ENCODE assay signal across 1 cellular context in the genomic region with DNA sequence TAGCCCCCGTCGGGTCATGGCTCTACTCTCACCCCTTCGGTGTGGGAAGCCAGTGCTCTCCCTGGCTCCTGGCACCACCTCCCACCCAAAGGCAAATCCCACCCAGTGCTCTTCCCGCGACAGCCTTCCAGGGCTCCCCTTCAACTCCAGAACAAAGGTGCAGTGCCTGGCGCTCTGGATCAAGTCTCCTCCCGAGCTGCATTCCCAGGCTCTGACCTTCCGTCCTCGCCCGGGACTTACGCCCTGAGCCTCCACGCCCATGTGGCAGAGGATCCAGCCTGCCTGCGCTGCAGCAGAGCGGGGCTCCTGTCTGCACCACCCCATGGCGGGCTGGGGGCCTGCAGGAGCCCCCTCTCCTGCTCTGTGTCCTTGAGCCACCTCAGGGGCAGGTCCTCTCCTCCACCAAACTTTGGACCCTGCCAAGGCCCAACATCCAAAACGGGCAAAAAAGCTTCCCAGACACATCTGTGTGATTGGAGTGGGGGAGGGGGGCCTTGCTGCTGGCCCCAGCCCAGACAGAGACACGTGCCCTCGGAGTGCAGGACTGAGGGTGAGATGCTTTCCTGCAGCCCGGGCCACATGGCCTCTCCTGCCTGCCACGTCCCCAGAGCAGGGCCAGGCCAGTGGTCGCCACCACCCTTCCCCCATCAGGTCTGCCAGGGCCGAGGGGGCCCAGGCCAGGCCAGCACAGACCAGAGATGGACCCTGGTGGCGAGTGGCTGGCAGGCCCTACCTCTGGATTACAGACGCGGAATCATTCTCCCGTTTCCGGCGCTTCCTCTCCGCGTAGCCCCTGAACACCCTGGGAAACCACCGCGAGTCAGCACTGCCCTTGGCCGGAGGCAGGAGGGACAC.
TF ChIP-seq lines count a peak whose summit lies in the region.

No MANE protein-coding gene starts in this region.

TF ChIP-seq in liver, 16 proteins besides CTCF, POLR2A, EP300 and RAD21 (continued from another document):
- TF ChIP-seq NR2F2 (IDR thresholded peaks at IDR 0.05) (no peak), FOXA2 (IDR thresholded peaks at IDR 0.05) (no peak), TAF1 (conservative IDR thresholded peaks at IDR 0.05) (no peak), JUND (IDR thresholded peaks at IDR 0.05) (no peak)
- TF ChIP-seq, protein P1, sequence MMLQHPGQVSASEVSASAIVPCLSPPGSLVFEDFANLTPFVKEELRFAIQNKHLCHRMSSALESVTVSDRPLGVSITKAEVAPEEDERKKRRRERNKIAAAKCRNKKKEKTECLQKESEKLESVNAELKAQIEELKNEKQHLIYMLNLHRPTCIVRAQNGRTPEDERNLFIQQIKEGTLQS (IDR thresholded peaks at IDR 0.05) = no peak
- TF ChIP-seq, protein P2, sequence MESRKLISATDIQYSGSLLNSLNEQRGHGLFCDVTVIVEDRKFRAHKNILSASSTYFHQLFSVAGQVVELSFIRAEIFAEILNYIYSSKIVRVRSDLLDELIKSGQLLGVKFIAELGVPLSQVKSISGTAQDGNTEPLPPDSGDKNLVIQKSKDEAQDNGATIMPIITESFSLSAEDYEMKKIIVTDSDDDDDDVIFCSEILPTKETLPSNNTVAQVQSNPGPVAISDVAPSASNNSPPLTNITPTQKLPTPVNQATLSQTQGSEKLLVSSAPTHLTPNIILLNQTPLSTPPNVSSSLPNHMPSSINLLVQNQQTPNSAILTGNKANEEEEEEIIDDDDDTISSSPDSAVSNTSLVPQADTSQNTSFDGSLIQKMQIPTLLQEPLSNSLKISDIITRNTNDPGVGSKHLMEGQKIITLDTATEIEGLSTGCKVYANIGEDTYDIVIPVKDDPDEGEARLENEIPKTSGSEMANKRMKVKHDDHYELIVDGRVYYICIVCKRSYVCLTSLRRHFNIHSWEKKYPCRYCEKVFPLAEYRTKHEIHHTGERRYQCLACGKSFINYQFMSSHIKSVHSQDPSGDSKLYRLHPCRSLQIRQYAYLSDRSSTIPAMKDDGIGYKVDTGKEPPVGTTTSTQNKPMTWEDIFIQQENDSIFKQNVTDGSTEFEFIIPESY (IDR thresholded peaks at IDR 0.05) = no peak
